2 cellular contexts compared by ENCODE assay signal in genomic region chr15:63066302-63066701, GRCh38.
A peak's percentile ranks its signal among the peaks of the same experiment; 100 is the strongest.
TF ChIP-seq lines count a peak whose summit lies in the region.

No MANE protein-coding gene starts in this region.

TF ChIP-seq in A549, 52 proteins besides CTCF, POLR2A, EP300 and RAD21 (continued from another document):
- TF ChIP-seq TFCP2L1 (CRISPR knock-in tag; IDR thresholded peaks at IDR 0.05) (peak; percentile 36; the same call in 1 of the 2 replicates), POLR2AphosphoS2 (conservative IDR thresholded peaks at IDR 0.05; ENCODE audit: low read length) (peak; percentile 95)
TF ChIP-seq in A549: peak in this region for 4.

TF ChIP-seq in SK-N-SH treated with all-trans-retinoic acid at 6 μM for 48 hours, 23 proteins besides CTCF, POLR2A, EP300 and RAD21 (continued from another document):
- TF ChIP-seq, protein P1, sequence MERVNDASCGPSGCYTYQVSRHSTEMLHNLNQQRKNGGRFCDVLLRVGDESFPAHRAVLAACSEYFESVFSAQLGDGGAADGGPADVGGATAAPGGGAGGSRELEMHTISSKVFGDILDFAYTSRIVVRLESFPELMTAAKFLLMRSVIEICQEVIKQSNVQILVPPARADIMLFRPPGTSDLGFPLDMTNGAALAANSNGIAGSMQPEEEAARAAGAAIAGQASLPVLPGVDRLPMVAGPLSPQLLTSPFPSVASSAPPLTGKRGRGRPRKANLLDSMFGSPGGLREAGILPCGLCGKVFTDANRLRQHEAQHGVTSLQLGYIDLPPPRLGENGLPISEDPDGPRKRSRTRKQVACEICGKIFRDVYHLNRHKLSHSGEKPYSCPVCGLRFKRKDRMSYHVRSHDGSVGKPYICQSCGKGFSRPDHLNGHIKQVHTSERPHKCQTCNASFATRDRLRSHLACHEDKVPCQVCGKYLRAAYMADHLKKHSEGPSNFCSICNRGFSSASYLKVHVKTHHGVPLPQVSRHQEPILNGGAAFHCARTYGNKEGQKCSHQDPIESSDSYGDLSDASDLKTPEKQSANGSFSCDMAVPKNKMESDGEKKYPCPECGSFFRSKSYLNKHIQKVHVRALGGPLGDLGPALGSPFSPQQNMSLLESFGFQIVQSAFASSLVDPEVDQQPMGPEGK (CRISPR knock-in tag; IDR thresholded peaks at IDR 0.05; ENCODE audit: borderline replicate concordance): peak; percentile 33; the same call in 1 of the 2 replicates
- TF ChIP-seq ZNF70 (CRISPR knock-in tag; IDR thresholded peaks at IDR 0.05) (no peak), ESRRG (CRISPR knock-in tag; IDR thresholded peaks at IDR 0.05) (peak; percentile 63; the same call in 1 of the 2 replicates), RARB (CRISPR knock-in tag; IDR thresholded peaks at IDR 0.05) (0 out of 2 replicates have a peak, but pooled peaks have one; percentile 4), TCF4 (CRISPR knock-in tag; IDR thresholded peaks at IDR 0.05; ENCODE audit: borderline replicate concordance) (no peak), TOX (CRISPR knock-in tag; IDR thresholded peaks at IDR 0.05; ENCODE audit: borderline replicate concordance) (peak; percentile 5; the same call in 1 of the 2 replicates), ZC3H10 (CRISPR knock-in tag; IDR thresholded peaks at IDR 0.05) (0 out of 2 replicates have a peak, but pooled peaks have one; percentile 10), PPARA (CRISPR knock-in tag; IDR thresholded peaks at IDR 0.05; ENCODE audit: borderline replicate concordance) (no peak)
- TF ChIP-seq, protein P2, sequence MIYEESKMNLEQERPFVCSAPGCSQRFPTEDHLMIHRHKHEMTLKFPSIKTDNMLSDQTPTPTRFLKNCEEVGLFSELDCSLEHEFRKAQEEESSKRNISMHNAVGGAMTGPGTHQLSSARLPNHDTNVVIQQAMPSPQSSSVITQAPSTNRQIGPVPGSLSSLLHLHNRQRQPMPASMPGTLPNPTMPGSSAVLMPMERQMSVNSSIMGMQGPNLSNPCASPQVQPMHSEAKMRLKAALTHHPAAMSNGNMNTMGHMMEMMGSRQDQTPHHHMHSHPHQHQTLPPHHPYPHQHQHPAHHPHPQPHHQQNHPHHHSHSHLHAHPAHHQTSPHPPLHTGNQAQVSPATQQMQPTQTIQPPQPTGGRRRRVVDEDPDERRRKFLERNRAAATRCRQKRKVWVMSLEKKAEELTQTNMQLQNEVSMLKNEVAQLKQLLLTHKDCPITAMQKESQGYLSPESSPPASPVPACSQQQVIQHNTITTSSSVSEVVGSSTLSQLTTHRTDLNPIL (CRISPR knock-in tag; IDR thresholded peaks at IDR 0.05; ENCODE audit: low read depth): peak; percentile 52; the same call in 1 of the 2 replicates
